Comparison of ENCODE assay signal across 14 cellular contexts in genomic region chr1:4267381-4268261, GRCh38.
A peak's percentile ranks its signal among the peaks of the same experiment; 100 is the strongest.
DNase-seq lines count a peak whose midpoint lies in the region; ATAC-seq, FAIRE-seq and TF ChIP-seq lines count a peak whose summit lies in the region.
"Had no signal": no experiment of that assay in that cellular context is flagged by ENCODE, and none has a peak within 500 bp of the region (broad histone marks: within the 10 kb centered on the region; RNA-seq: fewer than 3 reads in every experiment).

No MANE protein-coding gene starts in this region.

- 4% methylated on average over 12 of the region's 12 CpGs for WGBS in GM12878 (ENCODE audit: insufficient coverage, insufficient replicate concordance, low lambda C conversion rate, missing lambda C conversion rate)
- WGBS in adrenal gland, 4 donors = 49 to 54% (median 53%) methylated on average over 11 to 12 of the region's 12 CpGs

- H3K9me3 ChIP-seq in GM12878 (replicated peaks; ENCODE audit: control insufficient read depth, insufficient read depth, low read length) = no peaks in the 10 kb centered on the region
- no peaks in the 10 kb centered on the region for H3K9me3 ChIP-seq in adrenal gland (replicated peaks in 1 of 3)
- H3K9me3 ChIP-seq: breast epithelium had no signal

- POLR2A ChIA-PET in GM12878 (lab: Charles Lee) = interaction anchor here (0.5 kb wide), 1 partner anchor 642 kb away, joined by 3 read pairs; no protein-coding TSS in a partner anchor
- POLR2A ChIA-PET in activated CD4-positive, alpha-beta memory T cell treated with anti-CD3 and anti-CD28 coated beads for 36 hours (lab: Charles Lee) = no interaction called here

- ATAC-seq in GM19467 (IDR thresholded peaks at IDR 0.05; ENCODE audit: unreplicated experiment) (peak; percentile 91), HG03066 (IDR thresholded peaks at IDR 0.05; ENCODE audit: low read depth, unreplicated experiment) (peak; percentile 85), GM12878 (peak; percentile 90)
- ATAC-seq: sciatic nerve had no signal

- BruUV-seq in GM12878 (replicated peaks; lab: Mats Ljungman, UMichigan) = no TSS peak

- no peaks in the 10 kb centered on the region for H3K9me3 Mint-ChIP-seq in activated CD4-positive, alpha-beta memory T cell treated with anti-CD3 and anti-CD28 coated beads for 36 hours

- no peaks in the 10 kb centered on the region for H3K36me3 Mint-ChIP-seq in activated CD4-positive, alpha-beta memory T cell treated with anti-CD3 and anti-CD28 coated beads for 36 hours

- H3K27me3 Mint-ChIP-seq in activated CD4-positive, alpha-beta memory T cell treated with anti-CD3 and anti-CD28 coated beads for 36 hours = peaks cover 15% of the 10 kb centered on the region

- H2AFZ ChIP-seq in GM12878 (ENCODE audit: control insufficient read depth, low read depth, low read length) = no peak overlapping the region

- DNase-seq in GM13976 (ENCODE audit: low spot score) (peak; percentile 29), GM12878 (ENCODE audit: low read depth, low spot score) (peak; percentile 48), adrenal gland (no peak), NCI-H146 (lab: John Stamatoyannopoulos, UW) (no peak), UCSD-AML1 (lab: John Stamatoyannopoulos, UW; ENCODE audit: unreplicated experiment) (no peak)
- DNase-seq in activated CD4-positive, alpha-beta memory T cell treated with anti-CD3 and anti-CD28 coated beads for 36 hours = no peak
- DNase-seq: AML-193, mammary epithelial cell, NCI-H2171 treated with DMSO at 0.1 percent for 48 hours, SW 1271 had no signal

- H4K20me1 ChIP-seq in GM12878 (ENCODE audit: control insufficient read depth, insufficient read depth) = no peaks in the 10 kb centered on the region

- H3K27me3 ChIP-seq in GM12878 (replicated peaks in 1 of 2; ENCODE audit: control insufficient read depth in 2 of 2, insufficient read depth in 2 of 2, low read length in 1 of 2) (no peaks in the 10 kb centered on the region), adrenal gland (no peaks in the 10 kb centered on the region)

- CTCF ChIA-PET in GM12878 (lab: Yijun Ruan, JAX) = no interaction called here
- CTCF ChIA-PET in activated CD4-positive, alpha-beta memory T cell treated with anti-CD3 and anti-CD28 coated beads for 36 hours (lab: Charles Lee) = no interaction called here

- TF ChIP-seq POLR2A in GM12878 (IDR thresholded peaks at IDR 0.05; ENCODE audit: low read depth, low read length) (no peak), adrenal gland (IDR thresholded peaks at IDR 0.05) (no peak)

- no peak overlapping the region for H3K9ac ChIP-seq in GM12878 (ENCODE audit: control insufficient read depth, insufficient read depth, low read length)

- H3K4me1 Mint-ChIP-seq in activated CD4-positive, alpha-beta memory T cell treated with anti-CD3 and anti-CD28 coated beads for 36 hours (ENCODE audit: low read depth) = no peaks in the 10 kb centered on the region

- no peak overlapping the region for H3K27ac ChIP-seq in GM12878 (ENCODE audit: control insufficient read depth, insufficient read depth)
- H3K27ac ChIP-seq in adrenal gland = no peak overlapping the region
- H3K27ac ChIP-seq: breast epithelium had no signal

- TF ChIP-seq EP300 in GM12878 (IDR thresholded peaks at IDR 0.05; ENCODE audit: borderline replicate concordance in 1 of 2, control insufficient read depth in 1 of 2, low read depth in 2 of 2, low read length in 2 of 2) = peak in 1 of 2 experiments; percentile 25; a peak in 1 of 4 replicates

- no peak overlapping the region for H3K4me3 Mint-ChIP-seq in activated CD4-positive, alpha-beta memory T cell treated with anti-CD3 and anti-CD28 coated beads for 36 hours

- no peak overlapping the region for H3K4me2 ChIP-seq in GM12878 (ENCODE audit: control insufficient read depth, insufficient read depth)

- intact Hi-C loops in GM12878 (cut with micrococcal nuclease; ENCODE audit: unreplicated experiment) = no loop called here
- intact Hi-C loops in activated CD4-positive, alpha-beta memory T cell treated with anti-CD3 and anti-CD28 coated beads for 36 hours (cut with micrococcal nuclease) = no loop called here
- intact Hi-C loops in adrenal gland (cut with DNase I) = no loop called here

- no peaks in the 10 kb centered on the region for H3K36me3 ChIP-seq in GM12878 (ENCODE audit: control insufficient read depth in 2 of 2, insufficient read depth in 2 of 2, low read length in 1 of 2)
- H3K36me3 ChIP-seq in adrenal gland (replicated peaks in 1 of 2) = no peaks in the 10 kb centered on the region
- H3K36me3 ChIP-seq: breast epithelium had no signal

- RAD21 ChIA-PET in GM12878 (lab: Charles Lee; ENCODE audit: unreplicated experiment) = no interaction called here

- H3K4me1 ChIP-seq in GM12878 (ENCODE audit: control insufficient read depth, insufficient read depth, low read length) (no peaks in the 10 kb centered on the region), adrenal gland (replicated peaks in 1 of 2) (no peaks in the 10 kb centered on the region)
- H3K4me1 ChIP-seq: breast epithelium had no signal

- H3K4me3 ChIP-seq in GM12878 (no peak overlapping the region), adrenal gland (no peak overlapping the region)
- H3K4me3 ChIP-seq: breast epithelium had no signal

- H3K79me2 ChIP-seq in GM12878 (ENCODE audit: control insufficient read depth, insufficient read depth, low read length) = no peaks in the 10 kb centered on the region

- no peak overlapping the region for H3K27ac Mint-ChIP-seq in activated CD4-positive, alpha-beta memory T cell treated with anti-CD3 and anti-CD28 coated beads for 36 hours

- in situ Hi-C loops in GM13976 (cut with MboI; ENCODE audit: low sequenced_read_pairs, unreplicated experiment) = no loop called here
- in situ Hi-C loops in GM12878 (cut with MboI) = no loop called here

- SMC1A ChIA-PET in GM12878 (lab: Charles Lee; ENCODE audit: uncharacterized antibody, unreplicated experiment) = interaction anchor here (0.7 to 1.0 kb wide), 2 partner anchors 17 to 79 kb away, joined by 3 read pairs; no protein-coding TSS in a partner anchor

- no peak for FAIRE-seq in GM12878 (lab: Jason Lieb, UNC)

- TF ChIP-seq CTCF in GM13976 (IDR thresholded peaks at IDR 0.05; ENCODE audit: borderline replicate concordance, control extremely low read depth, extremely low read depth, insufficient read depth, missing control alignments) (no peak), GM12878 (IDR thresholded peaks at IDR 0.05 in 2 of 3, conservative IDR thresholded peaks at IDR 0.05 in 1 of 3; ENCODE audit: control insufficient read depth in 2 of 3, extremely low read depth in 1 of 3, insufficient read depth in 1 of 3, low read depth in 3 of 3, low read length in 3 of 3) (no peak), adrenal gland (IDR thresholded peaks at IDR 0.05) (no peak)

- no peak for TF ChIP-seq RAD21 in GM12878 (IDR thresholded peaks at IDR 0.05; ENCODE audit: insufficient read depth, low read depth, low read length)

TF ChIP-seq in GM12878, 131 proteins besides CTCF, POLR2A, EP300 and RAD21 (continues in another document):
- TF ChIP-seq ETV6 (conservative IDR thresholded peaks at IDR 0.05 in 1 of 2, IDR thresholded peaks at IDR 0.05 in 1 of 2; ENCODE audit: borderline replicate concordance in 1 of 2, low read depth in 1 of 2) (no peak), E4F1 (IDR thresholded peaks at IDR 0.05; ENCODE audit: borderline replicate concordance, partially characterized antibody) (no peak), BCL11A (IDR thresholded peaks at IDR 0.05; ENCODE audit: low read depth, low read length) (no peak), MEF2B (IDR thresholded peaks at IDR 0.05; ENCODE audit: partially characterized antibody, poor library complexity, severe bottlenecking) (peak; percentile 72), BHLHE40 (IDR thresholded peaks at IDR 0.05; ENCODE audit: borderline replicate concordance in 1 of 2, low read depth in 2 of 2, low read length in 1 of 2) (peak; percentile 67 to 79), BACH1 (IDR thresholded peaks at IDR 0.05; ENCODE audit: borderline replicate concordance) (no peak; the same call in 1 of the 2 replicates), MYB (IDR thresholded peaks at IDR 0.05; ENCODE audit: borderline replicate concordance, low read depth, low read length) (no peak), HSF1 (IDR thresholded peaks at IDR 0.05; ENCODE audit: low read depth, low read length) (no peak)

Comparison
In these comparisons a context has a peak if more than half of its experiments do, and no peak if none do; other contexts are left out.
1. DNase-seq: peak in GM13976 (single experiment) and GM12878 (single experiment); none in activated CD4-positive, alpha-beta memory T cell treated with anti-CD3 and anti-CD28 coated beads for 36 hours (single experiment), adrenal gland (0 of 7), NCI-H146 (single experiment) and UCSD-AML1 (single experiment).
2. Peak in every context shown above with its lines, with median percentiles within 50 percentile points of each other: ATAC-seq.